1 cellular context compared by ENCODE assay signal in genomic region chr5:159911349-159911748, GRCh38.
A peak's percentile ranks its signal among the peaks of the same experiment; 100 is the strongest.
TF ChIP-seq lines count a peak whose summit lies in the region.

No MANE protein-coding gene starts in this region.

TF ChIP-seq in A549, 52 proteins besides CTCF, POLR2A, EP300 and RAD21 (continued from another document):
- TF ChIP-seq, protein P1, sequence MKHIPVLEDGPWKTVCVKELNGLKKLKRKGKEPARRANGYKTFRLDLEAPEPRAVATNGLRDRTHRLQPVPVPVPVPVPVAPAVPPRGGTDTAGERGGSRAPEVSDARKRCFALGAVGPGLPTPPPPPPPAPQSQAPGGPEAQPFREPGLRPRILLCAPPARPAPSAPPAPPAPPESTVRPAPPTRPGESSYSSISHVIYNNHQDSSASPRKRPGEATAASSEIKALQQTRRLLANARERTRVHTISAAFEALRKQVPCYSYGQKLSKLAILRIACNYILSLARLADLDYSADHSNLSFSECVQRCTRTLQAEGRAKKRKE (CRISPR knock-in tag; IDR thresholded peaks at IDR 0.05; ENCODE audit: low read depth), result peak; percentile 69; the same call in 1 of the 2 replicates
- TF ChIP-seq RFX5 (IDR thresholded peaks at IDR 0.05) (no peak), GATA3 (IDR thresholded peaks at IDR 0.05; ENCODE audit: borderline replicate concordance) (peak; percentile 47; the same call in 1 of the 2 replicates), CBX8 (IDR thresholded peaks at IDR 0.05) (no peak), CEBPB (IDR thresholded peaks at IDR 0.05) (no peak), MAX (IDR thresholded peaks at IDR 0.05) (peak; percentile 88), HOXA7 (CRISPR knock-in tag; IDR thresholded peaks at IDR 0.05) (0 out of 2 replicates have a peak, but pooled peaks have one; percentile 43), FOSB (CRISPR knock-in tag; IDR thresholded peaks at IDR 0.05) (no peak), HOXB13 (CRISPR knock-in tag; IDR thresholded peaks at IDR 0.05; ENCODE audit: low read depth) (0 out of 2 replicates have a peak, but pooled peaks have one; percentile 31), CHD4 (IDR thresholded peaks at IDR 0.05; ENCODE audit: borderline replicate concordance) (no peak)
- TF ChIP-seq, protein P2, sequence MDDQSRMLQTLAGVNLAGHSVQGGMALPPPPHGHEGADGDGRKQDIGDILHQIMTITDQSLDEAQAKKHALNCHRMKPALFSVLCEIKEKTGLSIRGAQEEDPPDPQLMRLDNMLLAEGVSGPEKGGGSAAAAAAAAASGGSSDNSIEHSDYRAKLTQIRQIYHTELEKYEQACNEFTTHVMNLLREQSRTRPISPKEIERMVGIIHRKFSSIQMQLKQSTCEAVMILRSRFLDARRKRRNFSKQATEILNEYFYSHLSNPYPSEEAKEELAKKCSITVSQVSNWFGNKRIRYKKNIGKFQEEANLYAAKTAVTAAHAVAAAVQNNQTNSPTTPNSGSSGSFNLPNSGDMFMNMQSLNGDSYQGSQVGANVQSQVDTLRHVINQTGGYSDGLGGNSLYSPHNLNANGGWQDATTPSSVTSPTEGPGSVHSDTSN (IDR thresholded peaks at IDR 0.05), result 0 out of 2 replicates have a peak, but pooled peaks have one; percentile 39
